1 cellular context compared by ENCODE assay signal in genomic region chr2:96760036-96760985, GRCh38.
TF ChIP-seq lines count a peak whose summit lies in the region.

CNNM4 (plus strand) TSS chr2:96760902; CDS start chr2:96761000, 98 bp downstream.

TF ChIP-seq in HepG2, 621 proteins besides CTCF, POLR2A, EP300 and RAD21 (continued from another document and continues in another):
- TF ChIP-seq ZMAT3 (CRISPR knock-in tag; conservative IDR thresholded peaks at IDR 0.05) (no peak), KLF12 (CRISPR knock-in tag; IDR thresholded peaks at IDR 0.05; ENCODE audit: borderline replicate concordance) (no peak), ZNF337 (CRISPR knock-in tag; IDR thresholded peaks at IDR 0.05; ENCODE audit: borderline replicate concordance, low read depth) (no peak), ZNF562 (CRISPR knock-in tag; IDR thresholded peaks at IDR 0.05; ENCODE audit: borderline replicate concordance) (no peak), ZFP36 (IDR thresholded peaks at IDR 0.05; ENCODE audit: borderline replicate concordance, low read depth, low read length, partially characterized antibody) (no peak), CEBPZ (IDR thresholded peaks at IDR 0.05; ENCODE audit: low read length) (no peak), ZNF275 (CRISPR knock-in tag; IDR thresholded peaks at IDR 0.05; ENCODE audit: borderline replicate concordance) (0 out of 2 replicates have a peak, but pooled peaks have one; percentile 49), DDIT3 (CRISPR knock-in tag; IDR thresholded peaks at IDR 0.05) (no peak), ZSCAN30 (CRISPR knock-in tag; IDR thresholded peaks at IDR 0.05) (no peak), AKNA (CRISPR knock-in tag; IDR thresholded peaks at IDR 0.05; ENCODE audit: borderline replicate concordance) (no peak), MTA3 (CRISPR knock-in tag; IDR thresholded peaks at IDR 0.05) (no peak), NFRKB (IDR thresholded peaks at IDR 0.05) (no peak), RORA (CRISPR knock-in tag; IDR thresholded peaks at IDR 0.05) (no peak), SAFB2 (CRISPR knock-in tag; IDR thresholded peaks at IDR 0.05; ENCODE audit: borderline replicate concordance, low read depth) (no peak), HMGXB4 (CRISPR knock-in tag; IDR thresholded peaks at IDR 0.05; ENCODE audit: borderline replicate concordance in 1 of 2, low read depth in 1 of 2) (no peak), ZNF614 (CRISPR knock-in tag; IDR thresholded peaks at IDR 0.05; ENCODE audit: borderline replicate concordance) (no peak), PPARG (CRISPR knock-in tag; conservative IDR thresholded peaks at IDR 0.05) (0 out of 2 replicates have a peak, but pooled peaks have one; percentile 13), HOXD1 (CRISPR knock-in tag; IDR thresholded peaks at IDR 0.05) (no peak), KAT8 (CRISPR knock-in tag; IDR thresholded peaks at IDR 0.05) (peak; percentile 24; the same call in 1 of the 2 replicates), ZNF720 (CRISPR knock-in tag; IDR thresholded peaks at IDR 0.05) (no peak), SRY (CRISPR knock-in tag; IDR thresholded peaks at IDR 0.05) (no peak; the same call in 1 of the 2 replicates), ZNF10 (CRISPR knock-in tag; IDR thresholded peaks at IDR 0.05; ENCODE audit: borderline replicate concordance, low read depth) (no peak), ZNF619 (CRISPR knock-in tag; IDR thresholded peaks at IDR 0.05) (no peak; the same call in 1 of the 2 replicates), MED8 (CRISPR knock-in tag; IDR thresholded peaks at IDR 0.05; ENCODE audit: insufficient replicate concordance) (no peak), ZNF770 (CRISPR knock-in tag; IDR thresholded peaks at IDR 0.05) (no peak), RFX1 (IDR thresholded peaks at IDR 0.05) (peak; percentile 21; the same call in 1 of the 2 replicates), MTF2 (CRISPR knock-in tag; IDR thresholded peaks at IDR 0.05; ENCODE audit: borderline replicate concordance) (no peak; the same call in 1 of the 2 replicates), ZNF772 (CRISPR knock-in tag; IDR thresholded peaks at IDR 0.05) (peak; percentile 87), ASH2L (IDR thresholded peaks at IDR 0.05; ENCODE audit: insufficient read length, low read depth, low read length) (no peak), FOXA3 (CRISPR knock-in tag; IDR thresholded peaks at IDR 0.05) (no peak), PHF20 (CRISPR knock-in tag; IDR thresholded peaks at IDR 0.05) (0 out of 2 replicates have a peak, but pooled peaks have one; percentile 11), GFI1 (CRISPR knock-in tag; IDR thresholded peaks at IDR 0.05; ENCODE audit: borderline replicate concordance) (0 out of 2 replicates have a peak, but pooled peaks have one; percentile 47), ZNF777 (CRISPR knock-in tag; IDR thresholded peaks at IDR 0.05) (no peak), FOSL1 (CRISPR knock-in tag; IDR thresholded peaks at IDR 0.05; ENCODE audit: borderline replicate concordance) (no peak), PCBP1 (IDR thresholded peaks at IDR 0.05; ENCODE audit: borderline replicate concordance, low read depth, low read length) (no peak), THAP9 (CRISPR knock-in tag; IDR thresholded peaks at IDR 0.05; ENCODE audit: borderline replicate concordance) (no peak), ZNF343 (CRISPR knock-in tag; IDR thresholded peaks at IDR 0.05) (no peak), MBNL3 (CRISPR knock-in tag; conservative IDR thresholded peaks at IDR 0.05) (no peak), ZKSCAN5 (CRISPR knock-in tag; IDR thresholded peaks at IDR 0.05) (no peak)
- TF ChIP-seq, protein P1, sequence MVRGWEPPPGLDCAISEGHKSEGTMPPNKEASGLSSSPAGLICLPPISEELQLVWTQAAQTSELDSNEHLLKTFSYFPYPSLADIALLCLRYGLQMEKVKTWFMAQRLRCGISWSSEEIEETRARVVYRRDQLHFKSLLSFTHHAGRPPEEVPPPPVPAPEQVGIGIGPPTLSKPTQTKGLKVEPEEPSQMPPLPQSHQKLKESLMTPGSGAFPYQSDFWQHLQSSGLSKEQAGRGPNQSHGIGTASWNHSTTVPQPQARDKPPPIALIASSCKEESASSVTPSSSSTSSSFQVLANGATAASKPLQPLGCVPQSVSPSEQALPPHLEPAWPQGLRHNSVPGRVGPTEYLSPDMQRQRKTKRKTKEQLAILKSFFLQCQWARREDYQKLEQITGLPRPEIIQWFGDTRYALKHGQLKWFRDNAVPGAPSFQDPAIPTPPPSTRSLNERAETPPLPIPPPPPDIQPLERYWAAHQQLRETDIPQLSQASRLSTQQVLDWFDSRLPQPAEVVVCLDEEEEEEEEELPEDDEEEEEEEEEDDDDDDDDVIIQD (CRISPR knock-in tag; IDR thresholded peaks at IDR 0.05; ENCODE audit: low read depth): no peak
- TF ChIP-seq, protein P2, sequence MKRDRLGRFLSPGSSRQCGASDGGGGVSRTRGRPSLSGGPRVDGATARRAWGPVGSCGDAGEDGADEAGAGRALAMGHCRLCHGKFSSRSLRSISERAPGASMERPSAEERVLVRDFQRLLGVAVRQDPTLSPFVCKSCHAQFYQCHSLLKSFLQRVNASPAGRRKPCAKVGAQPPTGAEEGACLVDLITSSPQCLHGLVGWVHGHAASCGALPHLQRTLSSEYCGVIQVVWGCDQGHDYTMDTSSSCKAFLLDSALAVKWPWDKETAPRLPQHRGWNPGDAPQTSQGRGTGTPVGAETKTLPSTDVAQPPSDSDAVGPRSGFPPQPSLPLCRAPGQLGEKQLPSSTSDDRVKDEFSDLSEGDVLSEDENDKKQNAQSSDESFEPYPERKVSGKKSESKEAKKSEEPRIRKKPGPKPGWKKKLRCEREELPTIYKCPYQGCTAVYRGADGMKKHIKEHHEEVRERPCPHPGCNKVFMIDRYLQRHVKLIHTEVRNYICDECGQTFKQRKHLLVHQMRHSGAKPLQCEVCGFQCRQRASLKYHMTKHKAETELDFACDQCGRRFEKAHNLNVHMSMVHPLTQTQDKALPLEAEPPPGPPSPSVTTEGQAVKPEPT (CRISPR knock-in tag; IDR thresholded peaks at IDR 0.05; ENCODE audit: low read depth): peak; percentile 100
